8 cellular contexts compared by ENCODE assay signal in genomic region chr10:69088471-69088769, GRCh38. TPM values are rescaled to one million over a fixed set of nuclear protein-coding genes. Genes with fewer than 3 reads are reported as not detected.
DNase-seq lines count a peak whose midpoint lies in the region; ATAC-seq, FAIRE-seq and TF ChIP-seq lines count a peak whose summit lies in the region.
"Had no signal": no experiment of that assay in that cellular context is flagged by ENCODE, and none has a peak within 500 bp of the region (broad histone marks: within the 10 kb centered on the region; RNA-seq: fewer than 3 reads in every experiment).

No MANE protein-coding gene starts in this region.

- DNase-seq in GM12892 (ENCODE audit: insufficient read length) (no peak), spleen (no peak), WERI-Rb-1 (no peak), iPS-NIHi7 (ENCODE audit: extremely low spot score) (no peak), DMS153 treated with DMSO at 0.1 percent for 48 hours (lab: John Stamatoyannopoulos, UW; ENCODE audit: unreplicated experiment) (no peak)
- peak; percentile 27 to 40 (median 27) for DNase-seq in effector memory CD8-positive, alpha-beta T cell

- no peak for TF ChIP-seq POLR2A in GM12892 (IDR thresholded peaks at IDR 0.05; ENCODE audit: low read depth, low read length)
- no peak for TF ChIP-seq POLR2A in spleen (IDR thresholded peaks at IDR 0.05)

- no peaks in the 10 kb centered on the region for H3K27me3 Mint-ChIP-seq in T-helper 1 cell treated with Interleukin-12 subunit alpha and Interleukin-12 subunit beta and Interleukin-4 antibody, amounts not matched to agents 30 μg/mL and 1 μg/mL, for 36 hours (ENCODE audit: low read depth)
- H3K27me3 Mint-ChIP-seq in effector memory CD8-positive, alpha-beta T cell = no peaks in the 10 kb centered on the region

- TF ChIP-seq CTCF in spleen (IDR thresholded peaks at IDR 0.05 in 8 of 11, conservative IDR thresholded peaks at IDR 0.05 in 3 of 11) (no peak), WERI-Rb-1 (IDR thresholded peaks at IDR 0.05; ENCODE audit: low read depth, low read length) (no peak)

- peaks cover 47% of the 10 kb centered on the region for H3K4me1 Mint-ChIP-seq in T-helper 1 cell treated with Interleukin-12 subunit alpha and Interleukin-12 subunit beta and Interleukin-4 antibody, amounts not matched to agents 30 μg/mL and 1 μg/mL, for 36 hours (ENCODE audit: low read depth)
- peaks cover 41 to 57% of the 10 kb centered on the region in 2 donors for H3K4me1 Mint-ChIP-seq in effector memory CD8-positive, alpha-beta T cell (ENCODE audit: low read depth in 2 of 2)

- no peaks in the 10 kb centered on the region for H3K9me3 Mint-ChIP-seq in T-helper 1 cell treated with Interleukin-12 subunit alpha and Interleukin-12 subunit beta and Interleukin-4 antibody, amounts not matched to agents 30 μg/mL and 1 μg/mL, for 36 hours
- H3K9me3 Mint-ChIP-seq in effector memory CD8-positive, alpha-beta T cell = no peaks in the 10 kb centered on the region

- H3K9me3 ChIP-seq in spleen = no peaks in the 10 kb centered on the region
- no peaks in the 10 kb centered on the region for H3K9me3 ChIP-seq in WERI-Rb-1 (ENCODE audit: severe bottlenecking)

- no peaks in the 10 kb centered on the region for H3K27me3 ChIP-seq in spleen (replicated peaks in 1 of 7)
- H3K27me3 ChIP-seq in WERI-Rb-1 (ENCODE audit: insufficient read depth, low read depth, severe bottlenecking) = no peaks in the 10 kb centered on the region

- H3K4me3 ChIP-seq in spleen = peak overlapping the region; percentile 22 to 76 (median 46)
- no peak overlapping the region for H3K4me3 ChIP-seq in WERI-Rb-1 (ENCODE audit: low read depth, low read length)

- 20 to 27% (median 23%) methylated on average over 3 of the region's 3 CpGs for WGBS in spleen, 5 donors

- intact Hi-C loops in spleen (cut with DNase I; ENCODE audit: low total_unique reads) = no loop called here

- peaks cover 0 to 1% (median 0%) of the 10 kb centered on the region in 6 donors for H3K36me3 ChIP-seq in spleen
- no peaks in the 10 kb centered on the region for H3K36me3 ChIP-seq in WERI-Rb-1

- ATAC-seq in effector memory CD8-positive, alpha-beta T cell (replicated peaks) = peak; percentile 10

- peaks cover 25% of the 10 kb centered on the region for H3K36me3 Mint-ChIP-seq in T-helper 1 cell treated with Interleukin-12 subunit alpha and Interleukin-12 subunit beta and Interleukin-4 antibody, amounts not matched to agents 30 μg/mL and 1 μg/mL, for 36 hours (ENCODE audit: low read depth)
- peaks cover 64% of the 10 kb centered on the region for H3K36me3 Mint-ChIP-seq in effector memory CD8-positive, alpha-beta T cell (ENCODE audit: insufficient read depth)

- FAIRE-seq in GM12892 (lab: Jason Lieb, UNC) = peak; percentile 5

- peaks cover 9 to 95% (median 58%) of the 10 kb centered on the region in 6 donors for H3K4me1 ChIP-seq in spleen

- H3K4me3 Mint-ChIP-seq in T-helper 1 cell treated with Interleukin-12 subunit alpha and Interleukin-12 subunit beta and Interleukin-4 antibody, amounts not matched to agents 30 μg/mL and 1 μg/mL, for 36 hours = peak overlapping the region; percentile 76
- peak overlapping the region; percentile 85 to 88 for H3K4me3 Mint-ChIP-seq in effector memory CD8-positive, alpha-beta T cell

- H3K27ac Mint-ChIP-seq in T-helper 1 cell treated with Interleukin-12 subunit alpha and Interleukin-12 subunit beta and Interleukin-4 antibody, amounts not matched to agents 30 μg/mL and 1 μg/mL, for 36 hours = peak overlapping the region; percentile 96
- H3K27ac Mint-ChIP-seq in effector memory CD8-positive, alpha-beta T cell = peak overlapping the region; percentile 93 to 98

- H3K27ac ChIP-seq in spleen = peak overlapping the region; percentile 62 to 98 (median 92)
- no peak overlapping the region for H3K27ac ChIP-seq in WERI-Rb-1
- H3K27ac ChIP-seq: epithelial cell of prostate had no signal

RNA-seq across cellular contexts. Expression of gene SRGN, which starts 0.5 kb away (rescaled TPM):
- 2,084 TPM for polyA plus RNA-seq in GM12892 (2012; ENCODE audit: missing spikeins)
- total RNA-seq in spleen = 1,000 to 10,000 TPM in 1 of 7 donors, 100 to 1,000 TPM in 6; 402 to 1,009 (median 539) TPM
- polyA plus RNA-seq in spleen = 100 to 1,000 TPM; 123 to 239 (median 183) TPM

RNA-seq across cellular contexts. Expression of gene VPS26A, which starts 35.6 kb away (rescaled TPM):
- 33.9 TPM for polyA plus RNA-seq in GM12892 (2012; ENCODE audit: missing spikeins)
- 10 to 100 TPM; 25.1 to 53.0 (median 40.6) TPM for total RNA-seq in spleen
- polyA plus RNA-seq in spleen = 10 to 100 TPM; 17.8 to 28.6 (median 21.3) TPM

Comparison
In these comparisons a context has a peak if more than half of its experiments do, and no peak if none do; other contexts are left out.
1. DNase-seq: peak in effector memory CD8-positive, alpha-beta T cell (3 of 3); none in GM12892 (single experiment), spleen (single experiment), WERI-Rb-1 (single experiment), iPS-NIHi7 (single experiment) and DMS153 treated with DMSO at 0.1 percent for 48 hours (single experiment).